8 cellular contexts compared by ENCODE assay signal in the genomic region with DNA sequence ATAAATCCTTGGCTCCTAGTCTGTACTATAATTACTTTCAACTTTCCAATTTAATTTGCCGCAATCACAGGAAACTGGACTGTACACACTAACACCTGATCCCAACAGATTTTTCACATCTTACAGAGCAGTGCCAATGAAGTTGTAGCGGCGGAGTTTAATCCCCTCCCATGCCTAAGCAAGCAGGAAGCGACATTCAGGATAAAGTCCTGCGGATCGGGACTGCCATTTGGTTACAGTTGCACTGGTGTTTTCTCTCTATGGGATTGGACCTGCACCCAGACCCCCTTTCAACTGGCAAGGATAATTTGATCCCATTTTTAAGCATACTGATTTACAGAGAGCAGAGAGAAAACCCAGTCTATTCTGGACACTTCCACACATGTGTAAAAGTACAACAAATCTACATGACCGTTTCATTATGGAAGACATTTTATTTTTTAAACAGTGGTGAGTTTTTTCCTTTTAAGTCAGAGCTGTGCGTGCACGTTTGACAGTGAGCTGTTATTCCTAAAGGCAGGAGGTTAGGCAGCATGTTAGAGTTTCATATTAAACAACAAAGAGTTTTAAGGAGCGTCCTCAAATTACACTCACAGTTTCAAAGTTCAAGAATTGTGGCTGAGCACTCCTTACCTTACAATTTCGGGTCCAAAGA.
DNase-seq lines count a peak whose midpoint lies in the region; ATAC-seq and TF ChIP-seq lines count a peak whose summit lies in the region.

No MANE protein-coding gene starts in this region.

- no peaks in the 10 kb centered on the region for H3K9me3 Mint-ChIP-seq in activated CD8-positive, alpha-beta memory T cell treated with anti-CD3 and anti-CD28 coated beads, Interleukin-2, amount 10 ng/mL, durations not matched to agents 7 days and 5 days (ENCODE audit: low read depth)
- peaks cover 3% of the 10 kb centered on the region for H3K9me3 Mint-ChIP-seq in type B pancreatic cell

- TF ChIP-seq CTCF in astrocyte of the spinal cord (IDR thresholded peaks at IDR 0.05; ENCODE audit: low read depth, low read length) (no peak), right lobe of liver (IDR thresholded peaks at IDR 0.05) (no peak), type B pancreatic cell (conservative IDR thresholded peaks at IDR 0.05) (no peak)

- peaks cover 50% of the 10 kb centered on the region for H3K4me1 Mint-ChIP-seq in activated CD8-positive, alpha-beta memory T cell treated with anti-CD3 and anti-CD28 coated beads, Interleukin-2, amount 10 ng/mL, durations not matched to agents 7 days and 5 days
- peaks cover 21% of the 10 kb centered on the region for H3K4me1 Mint-ChIP-seq in type B pancreatic cell (ENCODE audit: unreplicated experiment)

- H3K27ac Mint-ChIP-seq in activated CD8-positive, alpha-beta memory T cell treated with anti-CD3 and anti-CD28 coated beads, Interleukin-2, amount 10 ng/mL, durations not matched to agents 7 days and 5 days: peak overlapping the region; percentile 69
- peak overlapping the region; percentile 36 for H3K27ac Mint-ChIP-seq in type B pancreatic cell

- H3K36me3 ChIP-seq in right lobe of liver: no peaks in the 10 kb centered on the region

- in situ Hi-C loops in astrocyte of the spinal cord (cut with HindIII; ENCODE audit: low sequenced_read_pairs): no loop called here

- peaks cover 0 to 48% (median 15%) of the 10 kb centered on the region in 4 donors for H3K4me1 ChIP-seq in right lobe of liver

- H3K36me3 Mint-ChIP-seq in activated CD8-positive, alpha-beta memory T cell treated with anti-CD3 and anti-CD28 coated beads, Interleukin-2, amount 10 ng/mL, durations not matched to agents 7 days and 5 days: peaks cover 15% of the 10 kb centered on the region
- no peaks in the 10 kb centered on the region for H3K36me3 Mint-ChIP-seq in type B pancreatic cell

- no peak for ATAC-seq in activated CD8-positive, alpha-beta memory T cell treated with anti-CD3 and anti-CD28 coated beads, Interleukin-2, amount 10 ng/mL, durations not matched to agents 7 days and 5 days
- ATAC-seq in right lobe of liver (peak; percentile 55 to 66 (median 62)), HG02884 (IDR thresholded peaks at IDR 0.05; ENCODE audit: unreplicated experiment) (no peak), GM19351 (IDR thresholded peaks at IDR 0.05; ENCODE audit: unreplicated experiment) (no peak)

- CTCF ChIA-PET in activated CD8-positive, alpha-beta memory T cell treated with anti-CD3 and anti-CD28 coated beads, Interleukin-2, amount 10 ng/mL, durations not matched to agents 7 days and 5 days (lab: Charles Lee): interaction anchor here (1.0 kb wide), 1 partner anchor 63 kb away, joined by 3 read pairs; no protein-coding TSS in a partner anchor

- intact Hi-C loops in right lobe of liver (cut with DNase I): no loop called here

- no peak for DNase-seq in activated CD8-positive, alpha-beta memory T cell treated with anti-CD3 and anti-CD28 coated beads, Interleukin-2, amount 10 ng/mL, durations not matched to agents 7 days and 5 days
- no peak for DNase-seq in activated CD8-positive, alpha-beta memory T cell treated with anti-CD3 and anti-CD28 coated beads for 24 hours
- DNase-seq in astrocyte of the spinal cord (ENCODE audit: low read depth, low spot score) (peak; percentile 4), right lobe of liver (peak in 2 of 3 donors; percentile 22 to 65), type B pancreatic cell (ENCODE audit: extremely low spot score, unreplicated experiment) (no peak), NCI-H2196 (lab: John Stamatoyannopoulos, UW; ENCODE audit: unreplicated experiment) (no peak)

- H3K27me3 Mint-ChIP-seq in activated CD8-positive, alpha-beta memory T cell treated with anti-CD3 and anti-CD28 coated beads, Interleukin-2, amount 10 ng/mL, durations not matched to agents 7 days and 5 days: no peaks in the 10 kb centered on the region
- no peaks in the 10 kb centered on the region for H3K27me3 Mint-ChIP-seq in type B pancreatic cell

- peak overlapping the region; percentile 35 to 73 (median 68) for H3K27ac ChIP-seq in right lobe of liver

- H3K4me3 Mint-ChIP-seq in activated CD8-positive, alpha-beta memory T cell treated with anti-CD3 and anti-CD28 coated beads, Interleukin-2, amount 10 ng/mL, durations not matched to agents 7 days and 5 days: peak overlapping the region; percentile 51
- peak overlapping the region; percentile 79 for H3K4me3 Mint-ChIP-seq in type B pancreatic cell

- peak overlapping the region; percentile 18 for H3K4me3 ChIP-seq in astrocyte of the spinal cord (ENCODE audit: low read depth, low read length)
- peak overlapping the region; percentile 32 to 62 (median 54) for H3K4me3 ChIP-seq in right lobe of liver

- TF ChIP-seq POLR2A in right lobe of liver (IDR thresholded peaks at IDR 0.05): peak; percentile 68

- H3K27me3 ChIP-seq in right lobe of liver: no peaks in the 10 kb centered on the region

- H3K9me3 ChIP-seq in right lobe of liver: no peaks in the 10 kb centered on the region

- WGBS in right lobe of liver (ENCODE audit: insufficient coverage, low coverage, low lambda C conversion rate, missing lambda C conversion rate): 10% methylated on average over 11 of the region's 11 CpGs

Comparison
In these comparisons a context has a peak if more than half of its experiments do, and no peak if none do; other contexts are left out.
1. ATAC-seq: peak in right lobe of liver (4 of 4); none in activated CD8-positive, alpha-beta memory T cell treated with anti-CD3 and anti-CD28 coated beads, Interleukin-2, amount 10 ng/mL, durations not matched to agents 7 days and 5 days (single experiment), HG02884 (single experiment) and GM19351 (single experiment).
2. DNase-seq: peak in astrocyte of the spinal cord (single experiment) and right lobe of liver (2 of 3); none in activated CD8-positive, alpha-beta memory T cell treated with anti-CD3 and anti-CD28 coated beads, Interleukin-2, amount 10 ng/mL, durations not matched to agents 7 days and 5 days (single experiment), activated CD8-positive, alpha-beta memory T cell treated with anti-CD3 and anti-CD28 coated beads for 24 hours (single experiment), type B pancreatic cell (single experiment) and NCI-H2196 (single experiment).